25 cellular contexts compared by ENCODE assay signal in genomic region chr12:21239866-21240265, GRCh38.
DNase-seq lines count a peak whose midpoint lies in the region; TF ChIP-seq lines count a peak whose summit lies in the region.
"Had no signal": no experiment of that assay in that cellular context is flagged by ENCODE, and none has a peak within 500 bp of the region (broad histone marks: within the 10 kb centered on the region; RNA-seq: fewer than 3 reads in every experiment).

No MANE protein-coding gene starts in this region.

- dilution Hi-C loops in mammary epithelial cell (cut with HindIII; ENCODE audit: low sequenced_read_pairs) = no loop called here

- H3K4me3 Mint-ChIP-seq in HFFc6 = no peak overlapping the region
- H3K4me3 Mint-ChIP-seq: CD4-positive, CD25-positive, alpha-beta regulatory T cell had no signal

- no peak overlapping the region for H3K4me3 ChIP-seq in mammary epithelial cell (replicated peaks in 1 of 3; ENCODE audit: insufficient read depth in 1 of 3, low read depth in 2 of 3, low read length in 3 of 3)
- H3K4me3 ChIP-seq in breast epithelium = no peak overlapping the region
- no peak overlapping the region for H3K4me3 ChIP-seq in trophoblast cell (ENCODE audit: low read depth, low read length)
- H3K4me3 ChIP-seq in MG63 = no peak overlapping the region
- H3K4me3 ChIP-seq: BLaER1, SJCRH30 had no signal

- intact Hi-C loops in mammary epithelial cell (cut with micrococcal nuclease) = no loop called here
- intact Hi-C loops in breast epithelium (cut with DNase I; ENCODE audit: low total_unique reads) = loop anchor here (5.0 kb wide), 1 partner anchor 383 kb away; no protein-coding TSS in a partner anchor

- no peaks in the 10 kb centered on the region for H4K20me1 ChIP-seq in mammary epithelial cell (ENCODE audit: insufficient read depth, low read length)
- H4K20me1 ChIP-seq: BLaER1 had no signal

- no peaks in the 10 kb centered on the region for H3K4me1 Mint-ChIP-seq in HFFc6 (ENCODE audit: low read depth)
- H3K4me1 Mint-ChIP-seq: CD4-positive, CD25-positive, alpha-beta regulatory T cell had no signal

- no peak overlapping the region for H3K14ac ChIP-seq in trophoblast cell (ENCODE audit: low read length)

- H2AFZ ChIP-seq in mammary epithelial cell (ENCODE audit: low read depth, low read length) (no peak overlapping the region), trophoblast cell (ENCODE audit: insufficient read depth, low read length, poor library complexity) (no peak overlapping the region)

- H3K79me2 ChIP-seq in mammary epithelial cell (ENCODE audit: insufficient read depth, low read length) (no peaks in the 10 kb centered on the region), trophoblast cell (ENCODE audit: control insufficient read depth, insufficient read depth, low read length, poor library complexity) (no peaks in the 10 kb centered on the region)

- TF ChIP-seq POLR2A in breast epithelium (IDR thresholded peaks at IDR 0.05) = no peak

- no peak overlapping the region for H2BK5ac ChIP-seq in trophoblast cell (ENCODE audit: low read depth, low read length, poor library complexity)

- no TSS peak for BruUV-seq in mammary epithelial cell (replicated peaks; lab: Mats Ljungman, UMichigan)

- H2AK5ac ChIP-seq in trophoblast cell (ENCODE audit: low read length) = no peak overlapping the region

- no peak overlapping the region for H3K4ac ChIP-seq in trophoblast cell (ENCODE audit: low read depth, low read length)

- H3K27me3 ChIP-seq in mammary epithelial cell (ENCODE audit: insufficient read depth, low read length) (peaks cover 1% of the 10 kb centered on the region), breast epithelium (no peaks in the 10 kb centered on the region), trophoblast cell (ENCODE audit: insufficient read depth, low read length) (no peaks in the 10 kb centered on the region), MG63 (no peaks in the 10 kb centered on the region)
- H3K27me3 ChIP-seq: BLaER1, SJCRH30 had no signal

- H3K36me3 ChIP-seq in mammary epithelial cell (ENCODE audit: insufficient read depth, low read length) (no peaks in the 10 kb centered on the region), breast epithelium (no peaks in the 10 kb centered on the region), trophoblast cell (ENCODE audit: control insufficient read depth in 1 of 2, insufficient read depth in 2 of 2, low read length in 2 of 2) (no peaks in the 10 kb centered on the region), MG63 (no peaks in the 10 kb centered on the region)
- H3K36me3 ChIP-seq: BLaER1, SJCRH30 had no signal

- no peak overlapping the region for H2BK12ac ChIP-seq in trophoblast cell (ENCODE audit: low read length)

- no peak overlapping the region for H4K91ac ChIP-seq in trophoblast cell (ENCODE audit: low read depth, low read length)

- H3K36me3 Mint-ChIP-seq in HFFc6 (ENCODE audit: low read depth) = no peaks in the 10 kb centered on the region
- H3K36me3 Mint-ChIP-seq: CD4-positive, CD25-positive, alpha-beta regulatory T cell had no signal

- CTCF ChIA-PET in mammary epithelial cell (lab: Charles Lee; ENCODE audit: low non-redundant PET) = no interaction called here

- H3K9me3 ChIP-seq in mammary epithelial cell (replicated peaks; ENCODE audit: insufficient read depth, low read length) (no peaks in the 10 kb centered on the region), breast epithelium (no peaks in the 10 kb centered on the region), trophoblast cell (ENCODE audit: insufficient read depth, low read depth, low read length) (no peaks in the 10 kb centered on the region), MG63 (no peaks in the 10 kb centered on the region)
- H3K9me3 ChIP-seq: BLaER1, SJCRH30 had no signal

- 15% methylated on average over 4 of the region's 4 CpGs for WGBS in mammary epithelial cell (ENCODE audit: low coverage, missing lambda C conversion rate)
- no CpG with 5 or more reads among the region's 4 CpGs for WGBS in trophoblast cell (ENCODE audit: extremely low coverage, insufficient coverage, insufficient read length)

- TF ChIP-seq CTCF in mammary epithelial cell (conservative IDR thresholded peaks at IDR 0.05 in 1 of 2, IDR thresholded peaks at IDR 0.05 in 1 of 2; ENCODE audit: extremely low read depth in 1 of 2, insufficient read depth in 1 of 2, low read depth in 1 of 2, low read length in 2 of 2) = no peak
- no peak for TF ChIP-seq CTCF in breast epithelium (IDR thresholded peaks at IDR 0.05)
- TF ChIP-seq CTCF in HFFc6 (IDR thresholded peaks at IDR 0.05) = no peak

- H3K27ac ChIP-seq in mammary epithelial cell (ENCODE audit: insufficient read depth, low read depth, low read length) = no peak overlapping the region
- no peak overlapping the region for H3K27ac ChIP-seq in breast epithelium
- H3K27ac ChIP-seq in trophoblast cell (ENCODE audit: low read depth, low read length) = no peak overlapping the region
- H3K27ac ChIP-seq: 22Rv1, BLaER1, KMS-11, SJCRH30 had no signal

- H3K18ac ChIP-seq in trophoblast cell (ENCODE audit: low read length) = no peak overlapping the region

- H3K9ac ChIP-seq in mammary epithelial cell (ENCODE audit: insufficient read depth, low read length) (no peak overlapping the region), trophoblast cell (ENCODE audit: low read length) (no peak overlapping the region)
- H3K9ac ChIP-seq: BLaER1, KMS-11 had no signal

- H3K4me1 ChIP-seq in mammary epithelial cell (ENCODE audit: insufficient read depth, low read length) (no peaks in the 10 kb centered on the region), breast epithelium (no peaks in the 10 kb centered on the region), trophoblast cell (ENCODE audit: control insufficient read depth in 1 of 2, insufficient read depth in 2 of 2, low read length in 2 of 2) (no peaks in the 10 kb centered on the region)
- H3K4me1 ChIP-seq: BLaER1, SJCRH30 had no signal

- in situ Hi-C loops in mammary epithelial cell (cut with MboI; ENCODE audit: low sequenced_read_pairs in 2 of 2) = no loop called here

- no peak overlapping the region for H3K23ac ChIP-seq in trophoblast cell (ENCODE audit: low read length)

- H3K4me2 ChIP-seq in mammary epithelial cell (ENCODE audit: insufficient read depth, low read depth, low read length) (no peak overlapping the region), trophoblast cell (ENCODE audit: low read length) (no peak overlapping the region)
- H3K4me2 ChIP-seq: BLaER1, KMS-11 had no signal

- H4K8ac ChIP-seq in trophoblast cell (ENCODE audit: low read depth, low read length) = no peak overlapping the region

- H3K79me1 ChIP-seq in trophoblast cell (ENCODE audit: low read length) = no peaks in the 10 kb centered on the region

- H4K12ac ChIP-seq in trophoblast cell (ENCODE audit: low read depth, low read length) = no peak overlapping the region

- H3K9me3 Mint-ChIP-seq in HFFc6 = peaks cover 4% of the 10 kb centered on the region; the same call in 1 of the 2 replicates

- no peak overlapping the region for H2BK120ac ChIP-seq in trophoblast cell (ENCODE audit: insufficient read depth, low read length, poor library complexity)

- no peaks in the 10 kb centered on the region for H3K27me3 Mint-ChIP-seq in HFFc6 (ENCODE audit: insufficient read depth)

- DNase-seq in mammary epithelial cell = peak; percentile 4
- DNase-seq in breast epithelium (ENCODE audit: low spot score in 2 of 2) = no peak
- peak; percentile 7 for DNase-seq in amniotic epithelial cell (ENCODE audit: low read depth)
- peak; percentile 16 to 61 for DNase-seq in trophoblast cell
- no peak for DNase-seq in MG63
- no peak for DNase-seq in HFFc6
- DNase-seq in NCI-H774 (lab: John Stamatoyannopoulos, UW) = no peak
- DNase-seq: CD4-positive, CD25-positive, alpha-beta regulatory T cell; DMS153; DND-41; H7; IMR-90; NCI-H1092 treated with DMSO at 0.1 percent for 48 hours; NCI-H1436; NCI-H187; NCI-H2081 treated with DMSO at 0.1 percent for 48 hours; NCI-H2171; NCI-H345; NCI-H510A treated with DMSO at 0.1 percent for 48 hours; NCI-H748 treated with DMSO at 0.1 percent for 48 hours; PC-3; SJCRH30 had no signal

- H3K27ac Mint-ChIP-seq in HFFc6 = no peak overlapping the region
- H3K27ac Mint-ChIP-seq: CD4-positive, CD25-positive, alpha-beta regulatory T cell had no signal

Comparison
In these comparisons a context has a peak if more than half of its experiments do, and no peak if none do; other contexts are left out.
1. DNase-seq: peak in mammary epithelial cell (single experiment), amniotic epithelial cell (single experiment) and trophoblast cell (2 of 2); none in breast epithelium (0 of 2), MG63 (single experiment), HFFc6 (single experiment) and NCI-H774 (single experiment).